5 cellular contexts compared by ENCODE assay signal in genomic region chr2:149552830-149553229, GRCh38.
"Had no signal": no experiment of that assay in that cellular context is flagged by ENCODE, and none has a peak within 500 bp of the region (broad histone marks: within the 10 kb centered on the region; RNA-seq: fewer than 3 reads in every experiment).

No MANE protein-coding gene starts in this region.

- ATAC-seq: HepG2, K562 had no signal

- H3K36me3 Mint-ChIP-seq: IgD-negative memory B cell had no signal

- H3K27ac ChIP-seq: HL-60 had no signal

- H3K27ac Mint-ChIP-seq: IgD-negative memory B cell had no signal

- H3K4me3 Mint-ChIP-seq: IgD-negative memory B cell had no signal

- H3K9me3 Mint-ChIP-seq: IgD-negative memory B cell had no signal

- DNase-seq: IMR-90 had no signal

- H3K4me3 ChIP-seq: K562 had no signal

- H3K4me1 Mint-ChIP-seq: IgD-negative memory B cell had no signal
